27 cellular contexts compared by ENCODE assay signal in genomic region chr12:43903686-43904085, GRCh38.
"Had no signal": no experiment of that assay in that cellular context is flagged by ENCODE, and none has a peak within 500 bp of the region (broad histone marks: within the 10 kb centered on the region; RNA-seq: fewer than 3 reads in every experiment).

No MANE protein-coding gene starts in this region.

- FAIRE-seq: urothelium cell line had no signal

- H3K4me3 ChIP-seq: stomach, suprapubic skin, testis, thoracic aorta, thyroid gland, tibial artery, tibial nerve, transverse colon, upper lobe of left lung, upper lobe of right lung, uterus, vagina had no signal

- H3K36me3 ChIP-seq: stomach, suprapubic skin, thoracic aorta, thyroid gland, tibial artery, tibial nerve, transverse colon, upper lobe of left lung, upper lobe of right lung, uterus, vagina had no signal

- DNase-seq: stimulated activated CD4-positive, alpha-beta T cell treated with anti-CD3 and anti-CD28 coated beads, Interleukin-2, amount 100 ng/mL, for 48 hours; stimulated activated CD4-positive, alpha-beta T cell treated with anti-CD3 and anti-CD28 coated beads, Interleukin-4, amount 100 ng/mL, for 1 hour; stimulated activated CD4-positive, alpha-beta T cell treated with anti-CD3 and anti-CD28 coated beads, Interleukin-4, amount 100 ng/mL, for 24 hours; stimulated activated CD4-positive, alpha-beta T cell treated with anti-CD3 and anti-CD28 coated beads, Interleukin-4, amount 100 ng/mL, for 4 hours; stimulated activated CD8-positive, alpha-beta memory T cell treated with anti-CD3 and anti-CD28 coated beads, Interleukin-4, amount 100 ng/mL, for 48 hours; stimulated activated naive B cell treated with anti-CD40 and anti-IgM and Interleukin-4, amounts not matched to agents 10 μg/mL and 1 μg/mL and 100 μg/mL, for 72 hours; stimulated activated naive CD4-positive, alpha-beta T cell; stimulated activated naive CD4-positive, alpha-beta T cell treated with Interleukin-2 at 50 U/mL for 16 hours; stimulated activated naive CD8-positive, alpha-beta T cell treated with anti-CD3 and anti-CD28 coated beads, Interleukin-15, amount 100 ng/mL, for 72 hours; stimulated activated naive CD8-positive, alpha-beta T cell treated with anti-CD3 and anti-CD28 coated beads, Interleukin-15, Interleukin-2, amounts not matched to agents 100 U/mL and 50 U/mL, for 24 hours; stomach; substantia nigra; testis; thyroid gland; tibial artery; transverse colon; trophoblast cell; upper lobe of left lung; upper lobe of right lung; uterus had no signal

- H3K27ac ChIP-seq: stomach, suprapubic skin, testis, thoracic aorta, thyroid gland, tibial artery, transverse colon, upper lobe of left lung, upper lobe of right lung, uterus, vagina had no signal

- H3K27me3 ChIP-seq: stomach, suprapubic skin, testis, thyroid gland, tibial artery, tibial nerve, transverse colon, upper lobe of left lung, upper lobe of right lung, uterus, vagina had no signal

- H3K4me1 ChIP-seq: stomach, suprapubic skin, testis, thyroid gland, tibial artery, tibial nerve, transverse colon, upper lobe of left lung, upper lobe of right lung, uterus, vagina had no signal

- H3K9me3 ChIP-seq: stomach, suprapubic skin, testis, thoracic aorta, thyroid gland, tibial artery, tibial nerve, transverse colon, upper lobe of left lung, upper lobe of right lung, uterus, vagina had no signal

- ATAC-seq: stimulated activated effector memory CD8-positive, alpha-beta T cell treated with anti-CD3 and anti-CD28 coated beads, Interleukin-12 subunit alpha, Interleukin-12 subunit beta, amount 100 ng/mL, for 72 hours; stimulated activated memory B cell treated with anti-CD40 and anti-IgM and Interleukin-4, amounts not matched to agents 10 μg/mL and 1 μg/mL and 100 μg/mL, for 72 hours; stimulated activated naive B cell treated with anti-CD40 and anti-IgM and Interleukin-4, amounts not matched to agents 10 μg/mL and 1 μg/mL and 100 μg/mL, for 72 hours; stimulated activated naive CD8-positive, alpha-beta T cell treated with anti-CD3 and anti-CD28 coated beads, Interleukin-15, amount 100 ng/mL, for 72 hours; stimulated activated naive CD8-positive, alpha-beta T cell treated with anti-CD3 and anti-CD28 coated beads, Interleukin-15, Interleukin-2, amounts not matched to agents 100 U/mL and 50 U/mL, for 24 hours; upper lobe of right lung had no signal
